8 cellular contexts compared by ENCODE assay signal in genomic region chr17:58172369-58173071, GRCh38. TPM values are rescaled to one million over a fixed set of nuclear protein-coding genes. Genes with fewer than 3 reads are reported as not detected.
DNase-seq lines count a peak whose midpoint lies in the region; ATAC-seq, FAIRE-seq and TF ChIP-seq lines count a peak whose summit lies in the region.

No MANE protein-coding gene starts in this region.

- peak overlapping the region in 3 of 4 donors; percentile 27 to 57 (median 32) for H3K4me3 Mint-ChIP-seq in CD4-positive, CD25-positive, alpha-beta regulatory T cell

- peaks cover 27% of the 10 kb centered on the region for H3K4me1 ChIP-seq in CD4-positive, CD25-positive, alpha-beta regulatory T cell (ENCODE audit: control insufficient read depth, insufficient read depth, low read length, poor library complexity, severe bottlenecking)

- H3K36me3 ChIP-seq in CD4-positive, CD25-positive, alpha-beta regulatory T cell (ENCODE audit: control insufficient read depth, insufficient read depth, low read length): no peaks in the 10 kb centered on the region

- peak; percentile 25 to 84 (median 63) for DNase-seq in CD4-positive, CD25-positive, alpha-beta regulatory T cell
- DNase-seq in H54 (ENCODE audit: insufficient read length, low spot score) (peak; percentile 47), NCI-H82 treated with DMSO at 0.1 percent for 48 hours (lab: John Stamatoyannopoulos, UW; ENCODE audit: unreplicated experiment) (peak; percentile 75), kidney tubule cell (ENCODE audit: low spot score) (peak; percentile 50), ecto neural progenitor cell (ENCODE audit: low spot score) (no peak)
- peak; percentile 71 for DNase-seq in activated effector memory CD4-positive, alpha-beta T cell treated with anti-CD3 and anti-CD28 coated beads, Interleukin-2, amount 50 U/mL, for 16 hours

- peak; percentile 79 to 89 for ATAC-seq in CD4-positive, CD25-positive, alpha-beta regulatory T cell (ENCODE audit: low read depth in 2 of 2)
- ATAC-seq in GM18909 (IDR thresholded peaks at IDR 0.05; ENCODE audit: poor library complexity, unreplicated experiment) (no peak), GM21786 (IDR thresholded peaks at IDR 0.05; ENCODE audit: unreplicated experiment) (no peak)

- peaks cover 3% of the 10 kb centered on the region for H3K36me3 Mint-ChIP-seq in CD4-positive, CD25-positive, alpha-beta regulatory T cell

- H3K27ac Mint-ChIP-seq in CD4-positive, CD25-positive, alpha-beta regulatory T cell: peak overlapping the region in 1 of 3 donors; percentile 65

- no peak overlapping the region for H3K27ac ChIP-seq in CD4-positive, CD25-positive, alpha-beta regulatory T cell (ENCODE audit: insufficient read depth, low read length, poor library complexity, severe bottlenecking)

- TF ChIP-seq POLR2A in H54 (IDR thresholded peaks at IDR 0.05; ENCODE audit: low read depth, low read length): no peak

- peak; percentile 45 for FAIRE-seq in H54 (lab: Jason Lieb, UNC)

- no peaks in the 10 kb centered on the region for H3K9me3 ChIP-seq in CD4-positive, CD25-positive, alpha-beta regulatory T cell (ENCODE audit: control insufficient read depth in 2 of 2, low read length in 2 of 2)

- no peak overlapping the region for H3K4me3 ChIP-seq in CD4-positive, CD25-positive, alpha-beta regulatory T cell (ENCODE audit: low read depth, low read length)

- no peaks in the 10 kb centered on the region for H3K27me3 ChIP-seq in CD4-positive, CD25-positive, alpha-beta regulatory T cell (ENCODE audit: control insufficient read depth, insufficient read depth, low read length)

- no peaks in the 10 kb centered on the region for H3K9me3 Mint-ChIP-seq in CD4-positive, CD25-positive, alpha-beta regulatory T cell

- H3K27me3 Mint-ChIP-seq in CD4-positive, CD25-positive, alpha-beta regulatory T cell: peaks cover 26% of the 10 kb centered on the region

- peaks cover 31 to 42% (median 36%) of the 10 kb centered on the region in 4 donors for H3K4me1 Mint-ChIP-seq in CD4-positive, CD25-positive, alpha-beta regulatory T cell

RNA-seq across cellular contexts. Expression of gene OR4D2, which starts 5.7 kb away (rescaled TPM):
- total RNA-seq in CD4-positive, CD25-positive, alpha-beta regulatory T cell: not detected
- not detected for polyA plus RNA-seq in CD4-positive, CD25-positive, alpha-beta regulatory T cell

RNA-seq across cellular contexts. Expression of gene EPX, which starts 20.0 kb away (rescaled TPM):
- total RNA-seq in CD4-positive, CD25-positive, alpha-beta regulatory T cell: not detected
- polyA plus RNA-seq in CD4-positive, CD25-positive, alpha-beta regulatory T cell: not detected

RNA-seq across cellular contexts. Expression of gene OR4D1, which starts 24.3 kb away (rescaled TPM):
- total RNA-seq in CD4-positive, CD25-positive, alpha-beta regulatory T cell: 0.42 TPM
- 1 to 10 TPM in 1 of 4 donors, under 1 TPM in 3; 0.54 to 1.1 (median 0.81) TPM for polyA plus RNA-seq in CD4-positive, CD25-positive, alpha-beta regulatory T cell

RNA-seq across cellular contexts. Expression of gene MKS1, which starts 46.5 kb away (rescaled TPM):
- 6.2 TPM for total RNA-seq in CD4-positive, CD25-positive, alpha-beta regulatory T cell
- polyA plus RNA-seq in CD4-positive, CD25-positive, alpha-beta regulatory T cell: 10 to 100 TPM in 3 of 4 donors, 1 to 10 TPM in 1; 8.1 to 13.4 (median 11.2) TPM

Comparison
In these comparisons a context has a peak if more than half of its experiments do, and no peak if none do; other contexts are left out.
1. ATAC-seq: peak in CD4-positive, CD25-positive, alpha-beta regulatory T cell (2 of 2); none in GM18909 (single experiment) and GM21786 (single experiment).